2 cellular contexts compared by ENCODE assay signal in the genomic region with DNA sequence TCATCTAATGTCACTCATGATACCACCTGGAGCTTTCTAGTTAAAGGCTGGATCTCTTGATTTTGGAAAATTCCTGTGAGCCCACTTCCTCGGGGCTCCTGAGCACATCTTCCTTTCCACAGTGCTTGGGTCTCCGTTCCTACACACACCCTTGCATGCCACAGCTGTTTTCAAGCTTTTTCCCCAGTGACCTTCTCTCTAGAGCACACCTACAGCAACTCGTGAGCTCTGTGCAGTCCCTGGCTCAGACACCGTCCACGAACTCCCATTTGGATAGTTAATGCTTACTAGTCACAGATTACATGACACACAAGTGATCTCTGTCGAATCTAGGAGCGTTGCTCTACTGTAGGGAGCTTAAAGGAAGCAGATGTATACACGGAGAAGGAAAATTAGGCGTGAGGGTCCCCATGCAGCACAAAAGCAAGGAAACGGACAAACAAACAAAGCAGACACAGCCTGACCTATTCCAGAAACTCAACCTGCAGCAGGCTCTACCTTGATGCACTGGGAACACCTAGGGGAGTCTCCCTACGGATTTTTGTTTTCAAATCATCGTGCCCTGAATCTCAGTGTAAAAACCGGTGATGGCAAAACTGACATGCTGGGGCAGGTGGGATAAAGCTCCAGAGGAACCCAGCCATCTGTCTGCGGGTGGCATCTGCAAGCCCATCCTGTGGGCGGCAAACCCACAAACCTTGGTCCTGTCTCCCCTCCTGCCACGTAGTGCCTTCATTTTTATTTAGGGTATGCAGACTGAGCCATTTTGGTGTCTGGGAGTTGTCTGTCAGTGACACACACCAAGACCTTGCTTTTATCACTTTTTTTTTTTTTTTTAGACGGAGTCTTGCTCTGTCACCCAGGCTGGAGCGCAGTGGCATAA.
A peak's percentile ranks its signal among the peaks of the same experiment; 100 is the strongest.
TF ChIP-seq lines count a peak whose summit lies in the region.

No MANE protein-coding gene starts in this region.

TF ChIP-seq in K562, 482 proteins besides CTCF, POLR2A, EP300 and RAD21:
- TF ChIP-seq, protein P1, sequence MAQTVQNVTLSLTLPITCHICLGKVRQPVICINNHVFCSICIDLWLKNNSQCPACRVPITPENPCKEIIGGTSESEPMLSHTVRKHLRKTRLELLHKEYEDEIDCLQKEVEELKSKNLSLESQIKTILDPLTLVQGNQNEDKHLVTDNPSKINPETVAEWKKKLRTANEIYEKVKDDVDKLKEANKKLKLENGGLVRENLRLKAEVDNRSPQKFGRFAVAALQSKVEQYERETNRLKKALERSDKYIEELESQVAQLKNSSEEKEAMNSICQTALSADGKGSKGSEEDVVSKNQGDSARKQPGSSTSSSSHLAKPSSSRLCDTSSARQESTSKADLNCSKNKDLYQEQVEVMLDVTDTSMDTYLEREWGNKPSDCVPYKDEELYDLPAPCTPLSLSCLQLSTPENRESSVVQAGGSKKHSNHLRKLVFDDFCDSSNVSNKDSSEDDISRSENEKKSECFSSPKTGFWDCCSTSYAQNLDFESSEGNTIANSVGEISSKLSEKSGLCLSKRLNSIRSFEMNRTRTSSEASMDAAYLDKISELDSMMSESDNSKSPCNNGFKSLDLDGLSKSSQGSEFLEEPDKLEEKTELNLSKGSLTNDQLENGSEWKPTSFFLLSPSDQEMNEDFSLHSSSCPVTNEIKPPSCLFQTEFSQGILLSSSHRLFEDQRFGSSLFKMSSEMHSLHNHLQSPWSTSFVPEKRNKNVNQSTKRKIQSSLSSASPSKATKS (CRISPR knock-in tag; IDR thresholded peaks at IDR 0.05) = no peak
- TF ChIP-seq POLR2G (IDR thresholded peaks at IDR 0.05; ENCODE audit: low read depth, low read length) (0 out of 2 replicates have a peak, but pooled peaks have one; percentile 36), PYGO2 (tag; IDR thresholded peaks at IDR 0.05) (no peak), CBFA2T3 (IDR thresholded peaks at IDR 0.05) (no peak), FOS (IDR thresholded peaks at IDR 0.05; ENCODE audit: extremely low read depth, insufficient read length) (no peak), RBFOX2 (IDR thresholded peaks at IDR 0.05; ENCODE audit: low read depth, low read length) (0 out of 2 replicates have a peak, but pooled peaks have one; percentile 15), ZNF445 (CRISPR knock-in tag; IDR thresholded peaks at IDR 0.05; ENCODE audit: low read depth) (no peak), LARP7 (IDR thresholded peaks at IDR 0.05) (no peak), KLF16 (IDR thresholded peaks at IDR 0.05) (no peak)
- TF ChIP-seq, protein P2, sequence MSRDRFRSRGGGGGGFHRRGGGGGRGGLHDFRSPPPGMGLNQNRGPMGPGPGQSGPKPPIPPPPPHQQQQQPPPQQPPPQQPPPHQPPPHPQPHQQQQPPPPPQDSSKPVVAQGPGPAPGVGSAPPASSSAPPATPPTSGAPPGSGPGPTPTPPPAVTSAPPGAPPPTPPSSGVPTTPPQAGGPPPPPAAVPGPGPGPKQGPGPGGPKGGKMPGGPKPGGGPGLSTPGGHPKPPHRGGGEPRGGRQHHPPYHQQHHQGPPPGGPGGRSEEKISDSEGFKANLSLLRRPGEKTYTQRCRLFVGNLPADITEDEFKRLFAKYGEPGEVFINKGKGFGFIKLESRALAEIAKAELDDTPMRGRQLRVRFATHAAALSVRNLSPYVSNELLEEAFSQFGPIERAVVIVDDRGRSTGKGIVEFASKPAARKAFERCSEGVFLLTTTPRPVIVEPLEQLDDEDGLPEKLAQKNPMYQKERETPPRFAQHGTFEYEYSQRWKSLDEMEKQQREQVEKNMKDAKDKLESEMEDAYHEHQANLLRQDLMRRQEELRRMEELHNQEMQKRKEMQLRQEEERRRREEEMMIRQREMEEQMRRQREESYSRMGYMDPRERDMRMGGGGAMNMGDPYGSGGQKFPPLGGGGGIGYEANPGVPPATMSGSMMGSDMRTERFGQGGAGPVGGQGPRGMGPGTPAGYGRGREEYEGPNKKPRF (IDR thresholded peaks at IDR 0.05; ENCODE audit: low read depth, low read length) = no peak
- TF ChIP-seq, protein P3, sequence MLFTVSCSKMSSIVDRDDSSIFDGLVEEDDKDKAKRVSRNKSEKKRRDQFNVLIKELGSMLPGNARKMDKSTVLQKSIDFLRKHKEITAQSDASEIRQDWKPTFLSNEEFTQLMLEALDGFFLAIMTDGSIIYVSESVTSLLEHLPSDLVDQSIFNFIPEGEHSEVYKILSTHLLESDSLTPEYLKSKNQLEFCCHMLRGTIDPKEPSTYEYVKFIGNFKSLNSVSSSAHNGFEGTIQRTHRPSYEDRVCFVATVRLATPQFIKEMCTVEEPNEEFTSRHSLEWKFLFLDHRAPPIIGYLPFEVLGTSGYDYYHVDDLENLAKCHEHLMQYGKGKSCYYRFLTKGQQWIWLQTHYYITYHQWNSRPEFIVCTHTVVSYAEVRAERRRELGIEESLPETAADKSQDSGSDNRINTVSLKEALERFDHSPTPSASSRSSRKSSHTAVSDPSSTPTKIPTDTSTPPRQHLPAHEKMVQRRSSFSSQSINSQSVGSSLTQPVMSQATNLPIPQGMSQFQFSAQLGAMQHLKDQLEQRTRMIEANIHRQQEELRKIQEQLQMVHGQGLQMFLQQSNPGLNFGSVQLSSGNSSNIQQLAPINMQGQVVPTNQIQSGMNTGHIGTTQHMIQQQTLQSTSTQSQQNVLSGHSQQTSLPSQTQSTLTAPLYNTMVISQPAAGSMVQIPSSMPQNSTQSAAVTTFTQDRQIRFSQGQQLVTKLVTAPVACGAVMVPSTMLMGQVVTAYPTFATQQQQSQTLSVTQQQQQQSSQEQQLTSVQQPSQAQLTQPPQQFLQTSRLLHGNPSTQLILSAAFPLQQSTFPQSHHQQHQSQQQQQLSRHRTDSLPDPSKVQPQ (CRISPR knock-in tag; IDR thresholded peaks at IDR 0.05; ENCODE audit: borderline replicate concordance) = no peak
TF ChIP-seq in K562: peak in this region for 2.

TF ChIP-seq in SK-N-SH treated with all-trans-retinoic acid at 6 μM for 48 hours, 23 proteins besides CTCF, POLR2A, EP300 and RAD21:
- no peak for TF ChIP-seq BACH2 (CRISPR knock-in tag; IDR thresholded peaks at IDR 0.05; ENCODE audit: borderline replicate concordance)
- no peak for TF ChIP-seq TOX (CRISPR knock-in tag; IDR thresholded peaks at IDR 0.05; ENCODE audit: borderline replicate concordance)
- TF ChIP-seq RARB (CRISPR knock-in tag; IDR thresholded peaks at IDR 0.05) = no peak
- no peak for TF ChIP-seq ARNTL (CRISPR knock-in tag; IDR thresholded peaks at IDR 0.05; ENCODE audit: borderline replicate concordance, low read depth)
- TF ChIP-seq PPARA (CRISPR knock-in tag; IDR thresholded peaks at IDR 0.05; ENCODE audit: borderline replicate concordance) = no peak
- no peak for TF ChIP-seq ESRRG (CRISPR knock-in tag; IDR thresholded peaks at IDR 0.05)
- TF ChIP-seq ZNF70 (CRISPR knock-in tag; IDR thresholded peaks at IDR 0.05) = no peak
